Comparison of ENCODE assay signal across 21 cellular contexts in the genomic region with DNA sequence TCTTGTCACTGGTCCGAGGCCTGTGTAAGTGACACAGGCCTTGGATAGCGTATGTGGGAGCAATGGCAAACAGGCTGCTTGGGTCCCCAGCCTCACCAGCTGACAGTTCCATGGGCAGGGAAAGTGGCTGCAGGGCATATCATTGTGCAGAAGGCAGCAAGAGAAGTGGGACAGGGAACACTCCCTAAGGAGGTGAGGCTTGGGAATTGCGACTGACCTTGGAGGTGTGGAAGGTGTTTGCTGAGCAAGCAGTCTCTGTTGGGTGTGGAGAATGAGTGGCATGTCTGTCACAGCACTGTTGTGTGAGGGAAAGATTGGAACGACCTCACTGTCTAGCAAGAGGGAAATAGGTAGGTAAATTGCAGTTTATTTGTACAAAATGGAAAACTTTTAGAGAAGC.
"Had no signal": no experiment of that assay in that cellular context is flagged by ENCODE, and none has a peak within 500 bp of the region (broad histone marks: within the 10 kb centered on the region; RNA-seq: fewer than 3 reads in every experiment).

No MANE protein-coding gene starts in this region.

- H3K4me1 ChIP-seq: suprapubic skin had no signal

- H3K4me1 Mint-ChIP-seq: activated CD8-positive, alpha-beta memory T cell treated with anti-CD3 and anti-CD28 coated beads, Interleukin-2, amount 10 ng/mL, durations not matched to agents 7 days and 5 days; central memory CD8-positive, alpha-beta T cell had no signal

- FAIRE-seq: frontal cortex, islet of Langerhans had no signal

- H3K4me3 ChIP-seq: heart left ventricle, suprapubic skin, upper lobe of left lung had no signal

- H3K27ac Mint-ChIP-seq: activated CD8-positive, alpha-beta memory T cell treated with anti-CD3 and anti-CD28 coated beads, Interleukin-2, amount 10 ng/mL, durations not matched to agents 7 days and 5 days; stimulated activated naive B cell treated with anti-CD40 and anti-IgM and Interleukin-4, amounts not matched to agents 10 μg/mL and 1 μg/mL and 100 μg/mL, for 72 hours had no signal

- H3K9me3 ChIP-seq: heart left ventricle, suprapubic skin, upper lobe of left lung had no signal

- H3K27me3 Mint-ChIP-seq: activated CD8-positive, alpha-beta memory T cell treated with anti-CD3 and anti-CD28 coated beads, Interleukin-2, amount 10 ng/mL, durations not matched to agents 7 days and 5 days; central memory CD8-positive, alpha-beta T cell; effector memory CD8-positive, alpha-beta T cell; naive thymus-derived CD4-positive, alpha-beta T cell; stimulated activated naive B cell treated with anti-CD40 and anti-IgM and Interleukin-4, amounts not matched to agents 10 μg/mL and 1 μg/mL and 100 μg/mL, for 72 hours had no signal

- H3K27ac ChIP-seq: brain microvascular endothelial cell, epithelial cell of prostate, heart left ventricle, suprapubic skin, upper lobe of left lung had no signal

- H3K27me3 ChIP-seq: brain microvascular endothelial cell, heart left ventricle, suprapubic skin, upper lobe of left lung had no signal

- H3K4me3 Mint-ChIP-seq: activated CD8-positive, alpha-beta memory T cell treated with anti-CD3 and anti-CD28 coated beads, Interleukin-2, amount 10 ng/mL, durations not matched to agents 7 days and 5 days; central memory CD8-positive, alpha-beta T cell; effector memory CD8-positive, alpha-beta T cell; naive thymus-derived CD4-positive, alpha-beta T cell; stimulated activated naive B cell treated with anti-CD40 and anti-IgM and Interleukin-4, amounts not matched to agents 10 μg/mL and 1 μg/mL and 100 μg/mL, for 72 hours had no signal

- DNase-seq: activated CD4-positive, alpha-beta T cell treated with anti-CD3 and anti-CD28 coated beads, Interleukin-2, amount 50 U/mL, for 1 hour; activated CD8-positive, alpha-beta memory T cell treated with anti-CD3 and anti-CD28 coated beads, Interleukin-2, amount 10 ng/mL, durations not matched to agents 7 days and 5 days; activated effector memory CD4-positive, alpha-beta T cell treated with Interleukin-2 at 50 U/mL for 16 hours; activated T-cell treated with anti-CD3 and anti-CD28 coated beads, Interleukin-2, amount 50 U/mL, for 1 hour; anterior cingulate cortex; brain microvascular endothelial cell; effector memory CD8-positive, alpha-beta T cell; heart left ventricle; midbrain; naive thymus-derived CD4-positive, alpha-beta T cell; retina; stimulated activated CD4-positive, alpha-beta T cell treated with anti-CD3 and anti-CD28 coated beads, Interleukin-2, amount 100 ng/mL, for 48 hours; stimulated activated naive B cell treated with anti-CD40 and anti-IgM and Interleukin-4, amounts not matched to agents 10 μg/mL and 1 μg/mL and 100 μg/mL, for 72 hours; upper lobe of left lung had no signal

- H3K9me3 Mint-ChIP-seq: activated naive CD4-positive, alpha-beta T cell treated with anti-CD3 and anti-CD28 coated beads, Interleukin-2, amount 50 U/mL, for 72 hours; central memory CD8-positive, alpha-beta T cell; effector memory CD8-positive, alpha-beta T cell; naive thymus-derived CD4-positive, alpha-beta T cell; stimulated activated naive B cell treated with anti-CD40 and anti-IgM and Interleukin-4, amounts not matched to agents 10 μg/mL and 1 μg/mL and 100 μg/mL, for 72 hours had no signal

- ATAC-seq: activated CD8-positive, alpha-beta memory T cell treated with anti-CD3 and anti-CD28 coated beads, Interleukin-2, amount 10 ng/mL, durations not matched to agents 7 days and 5 days; activated naive CD4-positive, alpha-beta T cell treated with anti-CD3 and anti-CD28 coated beads, Interleukin-2, amount 50 U/mL, for 72 hours; effector memory CD8-positive, alpha-beta T cell; heart left ventricle; naive thymus-derived CD4-positive, alpha-beta T cell; SK-N-SH treated with all-trans-retinoic acid at 6 μM for 48 hours; stimulated activated naive B cell treated with anti-CD40 and anti-IgM and Interleukin-4, amounts not matched to agents 10 μg/mL and 1 μg/mL and 100 μg/mL, for 72 hours had no signal
